Comparison of ENCODE assay signal across 8 cellular contexts in the genomic region with DNA sequence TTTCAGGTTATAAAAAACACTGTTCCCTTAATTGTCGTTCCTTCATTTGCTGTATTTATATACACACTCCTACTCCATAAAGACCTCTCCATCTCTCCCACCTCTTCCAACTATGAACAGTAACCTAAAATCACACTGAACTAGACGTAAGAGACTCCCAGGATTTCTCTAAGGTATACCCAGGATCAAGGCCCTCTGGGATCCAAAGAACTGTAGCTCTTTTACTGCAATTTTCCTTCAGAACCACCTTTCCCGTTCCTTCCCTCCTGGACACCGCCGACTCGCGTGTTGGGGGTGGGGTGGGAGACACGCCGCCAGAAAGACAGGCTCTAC. TPM values are rescaled to one million over a fixed set of nuclear protein-coding genes. Genes with fewer than 3 reads are reported as not detected.
DNase-seq lines count a peak whose midpoint lies in the region; ATAC-seq, FAIRE-seq and TF ChIP-seq lines count a peak whose summit lies in the region.

No MANE protein-coding gene starts in this region.

- 0% methylated on average over 2 of the region's 9 CpGs for WGBS in gastroesophageal sphincter (ENCODE audit: low coverage in 1 of 2), 2 donors
- 0 to 1% (median 0%) methylated on average over 8 to 9 of the region's 9 CpGs for WGBS in small intestine, 3 donors

- H3K36me3 ChIP-seq in SK-N-MC (ENCODE audit: insufficient read depth, low read length) (peaks cover 5% of the 10 kb centered on the region), gastroesophageal sphincter (no peaks in the 10 kb centered on the region), small intestine (ENCODE audit: control insufficient read depth in 2 of 2, insufficient read depth in 2 of 2, low read length in 2 of 2) (no peaks in the 10 kb centered on the region)

- TF ChIP-seq CTCF in gastroesophageal sphincter (IDR thresholded peaks at IDR 0.05) = no peak

- no peak for ATAC-seq in gastroesophageal sphincter

- DNase-seq in NCI-H2107 treated with DMSO at 0.1 percent for 48 hours (lab: John Stamatoyannopoulos, UW; ENCODE audit: unreplicated experiment) = peak; percentile 54
- no peak for DNase-seq in NCI-H2107 (lab: John Stamatoyannopoulos, UW)
- no peak for DNase-seq in SK-N-MC (ENCODE audit: low read depth, low spot score)
- no peak for DNase-seq in small intestine
- no peak for DNase-seq in NCI-H69 (lab: John Stamatoyannopoulos, UW)
- DNase-seq in NK-92 treated with Interleukin-12 subunit alpha and Interleukin-12 subunit beta, amount 100 ng/mL, for 24 hours (lab: John Stamatoyannopoulos, UW) = no peak
- DNase-seq in effector CD4-positive, alpha-beta T cell = no peak

- no peak for TF ChIP-seq POLR2A in gastroesophageal sphincter (IDR thresholded peaks at IDR 0.05)

- TF ChIP-seq EP300 in gastroesophageal sphincter (IDR thresholded peaks at IDR 0.05) = no peak

- no peak for FAIRE-seq in small intestine (lab: Jason Lieb, UNC)

- H3K27me3 ChIP-seq in gastroesophageal sphincter (no peaks in the 10 kb centered on the region), small intestine (ENCODE audit: control insufficient read depth in 2 of 2, insufficient read depth in 2 of 2, low read length in 2 of 2) (no peaks in the 10 kb centered on the region)

- H3K4me1 ChIP-seq in gastroesophageal sphincter (peaks cover 5 to 50% (median 7%) of the 10 kb centered on the region in 3 donors), small intestine (ENCODE audit: control insufficient read depth in 2 of 2, insufficient read depth in 1 of 2, low read depth in 1 of 2, low read length in 1 of 2) (no peaks in the 10 kb centered on the region)

- H3K9ac ChIP-seq in SK-N-MC (ENCODE audit: insufficient read length) = peak overlapping the region; percentile 99

- H3K9me3 ChIP-seq in SK-N-MC (ENCODE audit: low read depth, low read length) (no peaks in the 10 kb centered on the region), gastroesophageal sphincter (no peaks in the 10 kb centered on the region), small intestine (ENCODE audit: control insufficient read depth, low read depth) (no peaks in the 10 kb centered on the region)

- H3K4me3 ChIP-seq in SK-N-MC (peak overlapping the region; percentile 95), gastroesophageal sphincter (peak overlapping the region; percentile 70 to 98), small intestine (ENCODE audit: low read depth in 1 of 2, low read length in 2 of 2) (peak overlapping the region; percentile 80 to 91)

- H3K27ac ChIP-seq in SK-N-MC = peak overlapping the region; percentile 90
- peak overlapping the region; percentile 95 to 100 (median 98) for H3K27ac ChIP-seq in gastroesophageal sphincter
- peak overlapping the region; percentile 96 to 97 for H3K27ac ChIP-seq in small intestine (ENCODE audit: low read depth in 1 of 2, low read length in 1 of 2)

RNA-seq across cellular contexts. Expression of gene LATS1, which starts 0.7 kb away (rescaled TPM):
- 10 to 100 TPM; 29.2 to 54.5 (median 35.6) TPM for total RNA-seq in gastroesophageal sphincter
- 1 to 10 TPM; 4.1 to 8.1 (median 6.5) TPM for polyA plus RNA-seq in small intestine

RNA-seq across cellular contexts. Expression of gene NUP43, which starts 29.1 kb away (rescaled TPM):
- 10 to 100 TPM; 15.0 to 29.4 (median 19.3) TPM for total RNA-seq in gastroesophageal sphincter
- 10 to 100 TPM in 1 of 3 donors, 1 to 10 TPM in 2; 2.7 to 12.9 (median 2.9) TPM for polyA plus RNA-seq in small intestine

RNA-seq across cellular contexts. Expression of gene PCMT1, which starts 32.3 kb away (rescaled TPM):
- 100 to 1,000 TPM; 105 to 140 (median 120) TPM for total RNA-seq in gastroesophageal sphincter
- 10 to 100 TPM; 38.9 to 70.0 (median 40.0) TPM for polyA plus RNA-seq in small intestine
